ENCODE assay signal across 8 cellular contexts in genomic region chr12:12723147-12723680, GRCh38. TPM values are rescaled to one million over a fixed set of nuclear protein-coding genes. Genes with fewer than 3 reads are reported as not detected.
A peak's percentile ranks its signal among the peaks of the same experiment; 100 is the strongest.
DNase-seq lines count a peak whose midpoint lies in the region; ATAC-seq and TF ChIP-seq lines count a peak whose summit lies in the region.

No MANE protein-coding gene starts in this region.

- H3K27ac Mint-ChIP-seq in nephron progenitor cell = peak overlapping the region; percentile 64

- peak overlapping the region; percentile 88 for H3K4me3 ChIP-seq in GM08714 (ENCODE audit: low read length)
- H3K4me3 ChIP-seq in ectodermal cell (ENCODE audit: insufficient read depth, low read depth, low read length) = peak overlapping the region; percentile 61

- no peaks in the 10 kb centered on the region for H3K9me3 ChIP-seq in ectodermal cell (ENCODE audit: control insufficient read depth, low read length)

- peaks cover 32% of the 10 kb centered on the region for H3K36me3 Mint-ChIP-seq in nephron progenitor cell (ENCODE audit: low read depth)

- peaks cover 74% of the 10 kb centered on the region for H3K4me1 Mint-ChIP-seq in nephron progenitor cell

- H3K27me3 Mint-ChIP-seq in nephron progenitor cell (ENCODE audit: low read depth, poor library complexity) = peaks cover 15% of the 10 kb centered on the region

- H3K27me3 ChIP-seq in ectodermal cell (ENCODE audit: control insufficient read depth, insufficient read depth, low read length, poor library complexity, severe bottlenecking) = no peaks in the 10 kb centered on the region

- H3K4me1 ChIP-seq in ectodermal cell (ENCODE audit: control insufficient read depth, insufficient read depth, low read length) = peaks cover 16% of the 10 kb centered on the region

- no peaks in the 10 kb centered on the region for H3K9me3 Mint-ChIP-seq in nephron progenitor cell

- H3K4me3 Mint-ChIP-seq in nephron progenitor cell = peak overlapping the region; percentile 84

- peaks cover 10% of the 10 kb centered on the region for H3K36me3 ChIP-seq in ectodermal cell (ENCODE audit: control insufficient read depth, insufficient read depth, low read length)

- DNase-seq in NCI-H69 (lab: John Stamatoyannopoulos, UW) = peak; percentile 31
- no peak for DNase-seq in nephron progenitor cell
- no peak for DNase-seq in A172 (ENCODE audit: low spot score)
- no peak for DNase-seq in COLO829 (ENCODE audit: low spot score)
- no peak for DNase-seq in activated effector memory CD4-positive, alpha-beta T cell treated with anti-CD3 and anti-CD28 coated beads, Interleukin-2, amount 50 U/mL, for 16 hours

- no peak for ATAC-seq in HG03097 (IDR thresholded peaks at IDR 0.05; ENCODE audit: low FRiP score, unreplicated experiment)

- no peak for TF ChIP-seq CTCF in nephron progenitor cell (IDR thresholded peaks at IDR 0.05)

- WGBS in ectodermal cell, 2 experiments = 42 to 43% methylated on average over 10 to 11 of the region's 11 CpGs

- H3K27ac ChIP-seq in ectodermal cell (ENCODE audit: insufficient read depth, low read depth, low read length, poor library complexity, severe bottlenecking) = peak overlapping the region; percentile 98

RNA-seq across cellular contexts. Expression of gene CDKN1B, which starts 6.0 kb away (rescaled TPM):
- 52.6 TPM for polyA plus RNA-seq in ectodermal cell (2013, experiment 1 of 4)
- 48.3 TPM for polyA plus RNA-seq in ectodermal cell (2013, experiment 2 of 4)
- polyA plus RNA-seq in ectodermal cell (2013, experiment 3 of 4) = 44.7 TPM
- 45.3 TPM for polyA plus RNA-seq in ectodermal cell (2013, experiment 4 of 4)
- 18.1 and 20.0 TPM in 2 replicates for total RNA-seq in A172 (2014; rRNA removed; shearing (Covaris generic))

RNA-seq across cellular contexts. Expression of gene GPR19, which starts 27.2 kb away (rescaled TPM):
- 36.1 TPM for polyA plus RNA-seq in ectodermal cell (2013, experiment 1 of 4)
- 48.7 TPM for polyA plus RNA-seq in ectodermal cell (2013, experiment 2 of 4)
- polyA plus RNA-seq in ectodermal cell (2013, experiment 3 of 4) = 38.5 TPM
- 45.1 TPM for polyA plus RNA-seq in ectodermal cell (2013, experiment 4 of 4)
- total RNA-seq in A172 (2014; rRNA removed; shearing (Covaris generic)) = 0.57 and 0.84 TPM in 2 replicates
